Comparison of ENCODE assay signal across 1 cellular context in genomic region chr12:632102-632696, GRCh38.
TF ChIP-seq lines count a peak whose summit lies in the region.

No MANE protein-coding gene starts in this region.

TF ChIP-seq in HepG2, 621 proteins besides CTCF, POLR2A, EP300 and RAD21 (continued from another document and continues in another):
- peak; percentile 54; the same call in 1 of the 2 replicates for TF ChIP-seq NCOR1 (IDR thresholded peaks at IDR 0.05; ENCODE audit: borderline replicate concordance, low read length)
- no peak for TF ChIP-seq USF2 (IDR thresholded peaks at IDR 0.05; ENCODE audit: low read depth, low read length)
- no peak for TF ChIP-seq USF2 (CRISPR knock-in tag; IDR thresholded peaks at IDR 0.05; ENCODE audit: borderline replicate concordance)
- no peak for TF ChIP-seq MXD3 (CRISPR knock-in tag; IDR thresholded peaks at IDR 0.05)
- peak; percentile 33; the same call in 1 of the 2 replicates for TF ChIP-seq PATZ1 (CRISPR knock-in tag; IDR thresholded peaks at IDR 0.05)
- TF ChIP-seq NR2F6 (IDR thresholded peaks at IDR 0.05), result peak; percentile 57
- peak; percentile 56 for TF ChIP-seq NR2F6 (CRISPR knock-in tag; IDR thresholded peaks at IDR 0.05)
- no peak for TF ChIP-seq RELA (CRISPR knock-in tag; IDR thresholded peaks at IDR 0.05)
- TF ChIP-seq MTF2 (CRISPR knock-in tag; IDR thresholded peaks at IDR 0.05; ENCODE audit: borderline replicate concordance), result no peak
- no peak for TF ChIP-seq IRF9 (CRISPR knock-in tag; IDR thresholded peaks at IDR 0.05; ENCODE audit: borderline replicate concordance)
- TF ChIP-seq SYNCRIP (IDR thresholded peaks at IDR 0.05; ENCODE audit: insufficient read depth, low read depth, low read length), result no peak
- peak; percentile 77 for TF ChIP-seq NCOA2 (CRISPR knock-in tag; IDR thresholded peaks at IDR 0.05)
- peak; percentile 93 for TF ChIP-seq ZNF7 (CRISPR knock-in tag; IDR thresholded peaks at IDR 0.05)
- no peak for TF ChIP-seq ZNF446 (CRISPR knock-in tag; IDR thresholded peaks at IDR 0.05)
- TF ChIP-seq CREM (IDR thresholded peaks at IDR 0.05), result peak; percentile 64; the same call in 1 of the 2 replicates
- no peak for TF ChIP-seq CREM (CRISPR knock-in tag; IDR thresholded peaks at IDR 0.05)
- TF ChIP-seq BCL6 (CRISPR knock-in tag; IDR thresholded peaks at IDR 0.05), result peak; percentile 89
- no peak for TF ChIP-seq GTF3A (CRISPR knock-in tag; conservative IDR thresholded peaks at IDR 0.05)
- no peak for TF ChIP-seq ZNF550 (CRISPR knock-in tag; IDR thresholded peaks at IDR 0.05; ENCODE audit: borderline replicate concordance)
- TF ChIP-seq ZNF574 (CRISPR knock-in tag; IDR thresholded peaks at IDR 0.05), result no peak
- no peak for TF ChIP-seq TEF (CRISPR knock-in tag; IDR thresholded peaks at IDR 0.05)
- no peak for TF ChIP-seq DNMT3B (CRISPR knock-in tag; conservative IDR thresholded peaks at IDR 0.05)
- no peak for TF ChIP-seq TBL1XR1 (IDR thresholded peaks at IDR 0.05; ENCODE audit: borderline replicate concordance, low read length, partially characterized antibody)
- no peak for TF ChIP-seq KLF12 (CRISPR knock-in tag; IDR thresholded peaks at IDR 0.05; ENCODE audit: borderline replicate concordance)
- no peak for TF ChIP-seq ZNF841 (CRISPR knock-in tag; IDR thresholded peaks at IDR 0.05; ENCODE audit: borderline replicate concordance)
- TF ChIP-seq REXO4 (CRISPR knock-in tag; IDR thresholded peaks at IDR 0.05; ENCODE audit: borderline replicate concordance), result no peak
- TF ChIP-seq HDAC2 (CRISPR knock-in tag; IDR thresholded peaks at IDR 0.05), result peak; percentile 83
- TF ChIP-seq HOXD1 (CRISPR knock-in tag; IDR thresholded peaks at IDR 0.05), result no peak
- TF ChIP-seq REST (IDR thresholded peaks at IDR 0.05; ENCODE audit: borderline replicate concordance in 1 of 2, low read depth in 1 of 2, low read length in 2 of 2), result 0 out of 4 replicates have a peak, but pooled peaks of 1 of the 2 experiments have one; percentile 35
- TF ChIP-seq MATR3 (CRISPR knock-in tag; IDR thresholded peaks at IDR 0.05), result no peak
- no peak for TF ChIP-seq MEF2D (CRISPR knock-in tag; IDR thresholded peaks at IDR 0.05)
- no peak for TF ChIP-seq IRF2 (CRISPR knock-in tag; IDR thresholded peaks at IDR 0.05)
- TF ChIP-seq ZSCAN22 (CRISPR knock-in tag; IDR thresholded peaks at IDR 0.05), result no peak
- no peak for TF ChIP-seq MZF1 (CRISPR knock-in tag; IDR thresholded peaks at IDR 0.05; ENCODE audit: borderline replicate concordance)
- TF ChIP-seq ATF4 (CRISPR knock-in tag; IDR thresholded peaks at IDR 0.05), result 0 out of 4 replicates have a peak, but pooled peaks of 1 of the 2 experiments have one; percentile 21
- TF ChIP-seq BRD4 (CRISPR knock-in tag; IDR thresholded peaks at IDR 0.05), result no peak
- 0 out of 2 replicates have a peak, but pooled peaks have one; percentile 28 for TF ChIP-seq ELF1 (CRISPR knock-in tag; IDR thresholded peaks at IDR 0.05)
- peak; percentile 89 for TF ChIP-seq PHF21A (CRISPR knock-in tag; IDR thresholded peaks at IDR 0.05)
- TF ChIP-seq DRAP1 (CRISPR knock-in tag; IDR thresholded peaks at IDR 0.05), result 0 out of 2 replicates have a peak, but pooled peaks have one; percentile 38
- peak; percentile 90 for TF ChIP-seq ZBTB34 (CRISPR knock-in tag; IDR thresholded peaks at IDR 0.05)
- peak; percentile 39; the same call in 1 of the 2 replicates for TF ChIP-seq POLR2AphosphoS5 (IDR thresholded peaks at IDR 0.05; ENCODE audit: low read depth, low read length)
- TF ChIP-seq ZNF264 (CRISPR knock-in tag; IDR thresholded peaks at IDR 0.05), result no peak
- TF ChIP-seq ZNF800 (CRISPR knock-in tag; IDR thresholded peaks at IDR 0.05), result no peak
- TF ChIP-seq ZNF34 (CRISPR knock-in tag; IDR thresholded peaks at IDR 0.05; ENCODE audit: borderline replicate concordance), result no peak
- no peak for TF ChIP-seq IKZF4 (CRISPR knock-in tag; IDR thresholded peaks at IDR 0.05; ENCODE audit: borderline replicate concordance, low read depth, not compliant biosample characterization)
- no peak for TF ChIP-seq ZEB1 (IDR thresholded peaks at IDR 0.05; ENCODE audit: insufficient replicate concordance, low read depth)
- TF ChIP-seq ZIK1 (CRISPR knock-in tag; IDR thresholded peaks at IDR 0.05; ENCODE audit: borderline replicate concordance, low read depth), result no peak
- no peak for TF ChIP-seq PHF8 (CRISPR knock-in tag; IDR thresholded peaks at IDR 0.05)
- TF ChIP-seq KAT2B (IDR thresholded peaks at IDR 0.05; ENCODE audit: borderline replicate concordance, low read depth, low read length), result no peak
- TF ChIP-seq ZNF616 (CRISPR knock-in tag; IDR thresholded peaks at IDR 0.05; ENCODE audit: low read depth), result no peak
- TF ChIP-seq ZNF761 (CRISPR knock-in tag; conservative IDR thresholded peaks at IDR 0.05), result no peak
- TF ChIP-seq ZNF432 (CRISPR knock-in tag; IDR thresholded peaks at IDR 0.05; ENCODE audit: borderline replicate concordance), result no peak
